In the genomic region with DNA sequence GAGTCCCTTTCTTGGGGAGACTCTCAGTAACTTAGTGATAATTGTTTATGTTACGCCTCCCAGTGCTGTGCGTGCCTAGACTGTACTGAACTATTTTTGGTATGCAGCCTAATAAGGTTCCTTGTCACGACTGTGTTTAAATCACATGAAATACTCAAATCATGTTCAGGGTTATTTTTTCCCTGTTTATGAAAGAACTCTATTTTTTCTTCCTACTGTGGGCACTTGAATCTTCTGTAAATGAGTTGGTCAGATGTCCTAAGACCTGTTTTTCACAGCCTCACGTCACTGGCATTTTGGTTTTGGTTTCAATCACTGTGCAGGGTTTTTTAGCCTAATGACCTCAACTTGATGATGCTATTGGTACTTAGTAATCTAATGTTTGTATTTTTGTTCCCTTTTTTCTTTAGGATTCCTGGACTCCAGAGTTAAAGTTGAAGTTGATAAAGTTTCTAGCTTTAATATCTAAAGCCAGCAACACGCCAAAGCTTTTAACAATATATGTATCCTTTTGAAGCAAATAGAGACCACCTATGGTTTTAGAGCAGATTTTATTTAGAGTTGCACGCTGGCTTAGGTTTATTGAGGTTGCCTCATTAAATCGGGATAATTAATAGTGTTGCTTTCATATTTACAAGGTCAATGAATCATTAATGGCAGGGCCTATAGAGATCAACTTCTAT, we compare ENCODE assay signal across 1 cellular context.
TF ChIP-seq lines count a peak whose summit lies in the region.

No MANE protein-coding gene starts in this region.

TF ChIP-seq in GM12878, 131 proteins besides CTCF, POLR2A, EP300 and RAD21 (continued from another document):
- TF ChIP-seq, protein P1, sequence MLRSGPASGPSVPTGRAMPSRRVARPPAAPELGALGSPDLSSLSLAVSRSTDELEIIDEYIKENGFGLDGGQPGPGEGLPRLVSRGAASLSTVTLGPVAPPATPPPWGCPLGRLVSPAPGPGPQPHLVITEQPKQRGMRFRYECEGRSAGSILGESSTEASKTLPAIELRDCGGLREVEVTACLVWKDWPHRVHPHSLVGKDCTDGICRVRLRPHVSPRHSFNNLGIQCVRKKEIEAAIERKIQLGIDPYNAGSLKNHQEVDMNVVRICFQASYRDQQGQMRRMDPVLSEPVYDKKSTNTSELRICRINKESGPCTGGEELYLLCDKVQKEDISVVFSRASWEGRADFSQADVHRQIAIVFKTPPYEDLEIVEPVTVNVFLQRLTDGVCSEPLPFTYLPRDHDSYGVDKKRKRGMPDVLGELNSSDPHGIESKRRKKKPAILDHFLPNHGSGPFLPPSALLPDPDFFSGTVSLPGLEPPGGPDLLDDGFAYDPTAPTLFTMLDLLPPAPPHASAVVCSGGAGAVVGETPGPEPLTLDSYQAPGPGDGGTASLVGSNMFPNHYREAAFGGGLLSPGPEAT (IDR thresholded peaks at IDR 0.05; ENCODE audit: low read depth), result peak; percentile 92
- TF ChIP-seq PAX5 (IDR thresholded peaks at IDR 0.05; ENCODE audit: borderline replicate concordance, low read depth, low read length) (peak; percentile 67; the same call in 1 of the 2 replicates), MXI1 (IDR thresholded peaks at IDR 0.05; ENCODE audit: low read depth, low read length) (peak; percentile 79), TBL1XR1 (IDR thresholded peaks at IDR 0.05; ENCODE audit: low read depth, low read length) (peak; percentile 38; the same call in 1 of the 2 replicates), EZH2 (IDR thresholded peaks at IDR 0.05; ENCODE audit: borderline replicate concordance, control insufficient read depth, low read depth, low read length) (no peak), FOXM1 (IDR thresholded peaks at IDR 0.05; ENCODE audit: low read depth, low read length) (peak; percentile 97), NFXL1 (IDR thresholded peaks at IDR 0.05; ENCODE audit: borderline replicate concordance) (no peak), LARP7 (IDR thresholded peaks at IDR 0.05) (no peak), IKZF2 (IDR thresholded peaks at IDR 0.05) (peak; percentile 89 to 91)
